ENCODE assay signal across 15 cellular contexts in the genomic region with DNA sequence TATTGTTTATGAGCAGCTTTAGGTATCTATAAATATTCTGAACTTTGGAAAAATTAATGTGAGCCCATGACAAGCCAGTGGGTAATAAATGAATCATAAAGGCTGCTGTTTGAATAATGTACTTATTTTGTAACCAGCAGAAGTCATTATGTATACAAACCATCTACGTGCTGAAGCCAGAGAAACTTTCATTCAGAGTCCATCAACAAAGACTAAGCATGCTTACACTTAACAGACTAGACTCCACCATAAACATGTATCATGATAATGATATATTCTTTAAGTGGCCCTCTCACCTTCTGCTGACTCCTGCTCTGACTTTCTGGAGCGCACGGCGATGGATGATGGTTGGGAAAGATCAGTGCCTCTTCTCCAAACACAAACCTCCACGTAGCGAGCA.
DNase-seq lines count a peak whose midpoint lies in the region; ATAC-seq and TF ChIP-seq lines count a peak whose summit lies in the region.
"Had no signal": no experiment of that assay in that cellular context is flagged by ENCODE, and none has a peak within 500 bp of the region (broad histone marks: within the 10 kb centered on the region; RNA-seq: fewer than 3 reads in every experiment).

No MANE protein-coding gene starts in this region.

- peaks cover 13% of the 10 kb centered on the region; the same call in 1 of the 2 replicates for H3F3A ChIP-seq in GM23248 (ENCODE audit: insufficient read depth)

- H3K9me3 Mint-ChIP-seq in chondrocyte (ENCODE audit: low read depth), result peaks cover 29% of the 10 kb centered on the region
- peaks cover 24% of the 10 kb centered on the region for H3K9me3 Mint-ChIP-seq in osteocyte (ENCODE audit: unreplicated experiment)

- no peaks in the 10 kb centered on the region for H3K79me2 ChIP-seq in GM23248 (ENCODE audit: insufficient read depth)

- H3K4me3 ChIP-seq in GM23248, result no peak overlapping the region
- no peak overlapping the region for H3K4me3 ChIP-seq in RWPE2 (ENCODE audit: severe bottlenecking)
- no peak overlapping the region for H3K4me3 ChIP-seq in spleen

- peak overlapping the region; percentile 95 for H3K27ac Mint-ChIP-seq in chondrocyte (ENCODE audit: unreplicated experiment)
- H3K27ac Mint-ChIP-seq in osteocyte (ENCODE audit: unreplicated experiment), result peak overlapping the region; percentile 95
- H3K27ac Mint-ChIP-seq: CD4-positive, alpha-beta memory T cell had no signal

- H3K36me3 ChIP-seq in GM23248 (ENCODE audit: low read depth) (no peaks in the 10 kb centered on the region), RWPE2 (ENCODE audit: low read depth) (no peaks in the 10 kb centered on the region), spleen (no peaks in the 10 kb centered on the region)
- H3K36me3 ChIP-seq: BE2C had no signal

- H3K9me3 ChIP-seq in GM23248 (ENCODE audit: low read depth) (no peaks in the 10 kb centered on the region), RWPE2 (ENCODE audit: severe bottlenecking) (no peaks in the 10 kb centered on the region), spleen (peaks cover 0 to 22% (median 12%) of the 10 kb centered on the region in 8 donors)
- H3K9me3 ChIP-seq: BE2C had no signal

- H3K27ac ChIP-seq in GM23248 (peak overlapping the region; percentile 74), RWPE2 (ENCODE audit: poor library complexity, severe bottlenecking) (no peak overlapping the region), spleen (no peak overlapping the region)
- H3K27ac ChIP-seq: C4-2B, HL-60 had no signal

- in situ Hi-C loops in GM23248 (cut with MboI), result no loop called here

- H3K27me3 Mint-ChIP-seq in chondrocyte (ENCODE audit: low read depth) (no peaks in the 10 kb centered on the region), osteocyte (ENCODE audit: unreplicated experiment) (no peaks in the 10 kb centered on the region)
- H3K27me3 Mint-ChIP-seq: CD4-positive, alpha-beta memory T cell had no signal

- no peak for TF ChIP-seq CTCF in RWPE2 (IDR thresholded peaks at IDR 0.05; ENCODE audit: poor library complexity, severe bottlenecking)
- no peak for TF ChIP-seq CTCF in chondrocyte (IDR thresholded peaks at IDR 0.05)
- TF ChIP-seq CTCF in osteocyte (IDR thresholded peaks at IDR 0.05), result no peak
- TF ChIP-seq CTCF in spleen (IDR thresholded peaks at IDR 0.05 in 8 of 11, conservative IDR thresholded peaks at IDR 0.05 in 3 of 11), result no peak

- peaks cover 13% of the 10 kb centered on the region for H3K4me1 Mint-ChIP-seq in chondrocyte (ENCODE audit: low read depth)
- H3K4me1 Mint-ChIP-seq in osteocyte (ENCODE audit: unreplicated experiment), result peaks cover 15% of the 10 kb centered on the region
- H3K4me1 Mint-ChIP-seq: CD4-positive, alpha-beta memory T cell had no signal

- no peaks in the 10 kb centered on the region for H3K9me2 ChIP-seq in GM23248 (ENCODE audit: insufficient read depth)

- no peak overlapping the region for H3K4me2 ChIP-seq in GM23248 (ENCODE audit: unreplicated experiment)

- peak; percentile 6 for DNase-seq in GM23248
- DNase-seq in RWPE2 (ENCODE audit: low spot score), result no peak
- DNase-seq in chondrocyte (ENCODE audit: low spot score), result no peak
- DNase-seq in osteocyte (ENCODE audit: extremely low spot score, unreplicated experiment), result no peak
- no peak for DNase-seq in NCI-H510A treated with DMSO at 0.1 percent for 48 hours (lab: John Stamatoyannopoulos, UW)
- no peak for DNase-seq in spleen
- no peak for DNase-seq in posterior cingulate gyrus
- DNase-seq: BE2C; CD4-positive, alpha-beta memory T cell; DMS153; DMS79 treated with DMSO at 0.1 percent for 48 hours had no signal

- peaks cover 16% of the 10 kb centered on the region for H3K36me3 Mint-ChIP-seq in chondrocyte (ENCODE audit: low read depth)
- peaks cover 17% of the 10 kb centered on the region for H3K36me3 Mint-ChIP-seq in osteocyte (ENCODE audit: unreplicated experiment)

- no peak overlapping the region for H3K9ac ChIP-seq in GM23248

- H4K20me1 ChIP-seq in GM23248 (ENCODE audit: insufficient read depth), result no peaks in the 10 kb centered on the region

- WGBS in GM23248 (ENCODE audit: low coverage in 1 of 2, low lambda C conversion rate in 2 of 2, missing lambda C conversion rate in 2 of 2), 2 experiments, result 83 to 86% methylated on average over 6 of the region's 6 CpGs
- 87 to 94% (median 89%) methylated on average over 6 of the region's 6 CpGs for WGBS in spleen, 5 donors

- H3K4me3 Mint-ChIP-seq in chondrocyte (ENCODE audit: unreplicated experiment) (no peak overlapping the region), osteocyte (ENCODE audit: unreplicated experiment) (no peak overlapping the region)
- H3K4me3 Mint-ChIP-seq: CD4-positive, alpha-beta memory T cell had no signal

- intact Hi-C loops in spleen (cut with DNase I; ENCODE audit: low total_unique reads) (no loop called here), posterior cingulate gyrus (cut with DNase I) (no loop called here)

- 0 out of 3 replicates have a peak, but pooled peaks have one; percentile 19 for ATAC-seq in RWPE2 (ENCODE audit: low read depth)
- no peak for ATAC-seq in GM19328 (IDR thresholded peaks at IDR 0.05; ENCODE audit: unreplicated experiment)
- ATAC-seq: HCT116 had no signal

- H3K4me1 ChIP-seq in GM23248 (ENCODE audit: insufficient read depth) (peaks cover 13% of the 10 kb centered on the region), RWPE2 (ENCODE audit: insufficient read depth, poor library complexity, severe bottlenecking) (no peaks in the 10 kb centered on the region), spleen (no peaks in the 10 kb centered on the region)
- H3K4me1 ChIP-seq: BE2C had no signal

- H3K27me3 ChIP-seq in GM23248 (replicated peaks; ENCODE audit: insufficient read depth), result no peaks in the 10 kb centered on the region
- no peaks in the 10 kb centered on the region for H3K27me3 ChIP-seq in RWPE2 (ENCODE audit: insufficient read depth, poor library complexity, severe bottlenecking)
- H3K27me3 ChIP-seq in spleen (replicated peaks in 1 of 7), result no peaks in the 10 kb centered on the region
- H3K27me3 ChIP-seq: BE2C had no signal

- no peak for TF ChIP-seq POLR2A in spleen (IDR thresholded peaks at IDR 0.05)

- H2AFZ ChIP-seq in GM23248, result peak overlapping the region; percentile 74; the same call in 1 of the 2 replicates
